In the genomic region with DNA sequence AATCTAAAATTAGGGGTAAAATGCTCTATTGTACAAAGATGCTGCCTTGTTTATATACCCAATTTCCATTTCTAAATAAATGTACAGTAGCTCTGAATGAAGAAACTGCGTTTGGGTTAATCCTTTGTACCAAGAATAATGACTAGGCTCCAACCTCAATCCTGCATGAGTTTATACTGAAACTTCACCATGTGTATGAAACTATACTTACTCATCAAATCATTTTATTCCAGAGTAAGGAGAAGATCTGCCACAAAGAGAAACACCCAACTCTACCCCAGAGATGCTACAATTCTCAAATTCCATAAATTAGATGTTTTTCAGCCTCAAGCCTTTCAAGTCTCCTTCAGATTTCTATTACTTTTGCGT, we compare ENCODE assay signal across 1 cellular context.
TF ChIP-seq lines count a peak whose summit lies in the region.

No MANE protein-coding gene starts in this region.

TF ChIP-seq in GM23338, 12 proteins besides CTCF, POLR2A, EP300 and RAD21:
- TF ChIP-seq JUNB (IDR thresholded peaks at IDR 0.05; ENCODE audit: unreplicated experiment) (no peak), POLR2AphosphoS5 (IDR thresholded peaks at IDR 0.05; ENCODE audit: low read depth) (no peak), STAT1 (IDR thresholded peaks at IDR 0.05; ENCODE audit: unreplicated experiment) (no peak), ZNF331 (CRISPR knock-in tag; IDR thresholded peaks at IDR 0.05; ENCODE audit: low read depth) (no peak), EZH2 (IDR thresholded peaks at IDR 0.05; ENCODE audit: low read depth, unreplicated experiment) (no peak), CREB1 (CRISPR knock-in tag; IDR thresholded peaks at IDR 0.05; ENCODE audit: low read depth) (no peak), EZH2phosphoT487 (IDR thresholded peaks at IDR 0.05; ENCODE audit: unreplicated experiment) (no peak), NANOG (IDR thresholded peaks at IDR 0.05; ENCODE audit: borderline replicate concordance) (no peak), ZNF114 (CRISPR knock-in tag; IDR thresholded peaks at IDR 0.05) (no peak)
- TF ChIP-seq, protein P1, sequence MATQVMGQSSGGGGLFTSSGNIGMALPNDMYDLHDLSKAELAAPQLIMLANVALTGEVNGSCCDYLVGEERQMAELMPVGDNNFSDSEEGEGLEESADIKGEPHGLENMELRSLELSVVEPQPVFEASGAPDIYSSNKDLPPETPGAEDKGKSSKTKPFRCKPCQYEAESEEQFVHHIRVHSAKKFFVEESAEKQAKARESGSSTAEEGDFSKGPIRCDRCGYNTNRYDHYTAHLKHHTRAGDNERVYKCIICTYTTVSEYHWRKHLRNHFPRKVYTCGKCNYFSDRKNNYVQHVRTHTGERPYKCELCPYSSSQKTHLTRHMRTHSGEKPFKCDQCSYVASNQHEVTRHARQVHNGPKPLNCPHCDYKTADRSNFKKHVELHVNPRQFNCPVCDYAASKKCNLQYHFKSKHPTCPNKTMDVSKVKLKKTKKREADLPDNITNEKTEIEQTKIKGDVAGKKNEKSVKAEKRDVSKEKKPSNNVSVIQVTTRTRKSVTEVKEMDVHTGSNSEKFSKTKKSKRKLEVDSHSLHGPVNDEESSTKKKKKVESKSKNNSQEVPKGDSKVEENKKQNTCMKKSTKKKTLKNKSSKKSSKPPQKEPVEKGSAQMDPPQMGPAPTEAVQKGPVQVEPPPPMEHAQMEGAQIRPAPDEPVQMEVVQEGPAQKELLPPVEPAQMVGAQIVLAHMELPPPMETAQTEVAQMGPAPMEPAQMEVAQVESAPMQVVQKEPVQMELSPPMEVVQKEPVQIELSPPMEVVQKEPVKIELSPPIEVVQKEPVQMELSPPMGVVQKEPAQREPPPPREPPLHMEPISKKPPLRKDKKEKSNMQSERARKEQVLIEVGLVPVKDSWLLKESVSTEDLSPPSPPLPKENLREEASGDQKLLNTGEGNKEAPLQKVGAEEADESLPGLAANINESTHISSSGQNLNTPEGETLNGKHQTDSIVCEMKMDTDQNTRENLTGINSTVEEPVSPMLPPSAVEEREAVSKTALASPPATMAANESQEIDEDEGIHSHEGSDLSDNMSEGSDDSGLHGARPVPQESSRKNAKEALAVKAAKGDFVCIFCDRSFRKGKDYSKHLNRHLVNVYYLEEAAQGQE (IDR thresholded peaks at IDR 0.05; ENCODE audit: unreplicated experiment) = no peak
- TF ChIP-seq, protein P2, sequence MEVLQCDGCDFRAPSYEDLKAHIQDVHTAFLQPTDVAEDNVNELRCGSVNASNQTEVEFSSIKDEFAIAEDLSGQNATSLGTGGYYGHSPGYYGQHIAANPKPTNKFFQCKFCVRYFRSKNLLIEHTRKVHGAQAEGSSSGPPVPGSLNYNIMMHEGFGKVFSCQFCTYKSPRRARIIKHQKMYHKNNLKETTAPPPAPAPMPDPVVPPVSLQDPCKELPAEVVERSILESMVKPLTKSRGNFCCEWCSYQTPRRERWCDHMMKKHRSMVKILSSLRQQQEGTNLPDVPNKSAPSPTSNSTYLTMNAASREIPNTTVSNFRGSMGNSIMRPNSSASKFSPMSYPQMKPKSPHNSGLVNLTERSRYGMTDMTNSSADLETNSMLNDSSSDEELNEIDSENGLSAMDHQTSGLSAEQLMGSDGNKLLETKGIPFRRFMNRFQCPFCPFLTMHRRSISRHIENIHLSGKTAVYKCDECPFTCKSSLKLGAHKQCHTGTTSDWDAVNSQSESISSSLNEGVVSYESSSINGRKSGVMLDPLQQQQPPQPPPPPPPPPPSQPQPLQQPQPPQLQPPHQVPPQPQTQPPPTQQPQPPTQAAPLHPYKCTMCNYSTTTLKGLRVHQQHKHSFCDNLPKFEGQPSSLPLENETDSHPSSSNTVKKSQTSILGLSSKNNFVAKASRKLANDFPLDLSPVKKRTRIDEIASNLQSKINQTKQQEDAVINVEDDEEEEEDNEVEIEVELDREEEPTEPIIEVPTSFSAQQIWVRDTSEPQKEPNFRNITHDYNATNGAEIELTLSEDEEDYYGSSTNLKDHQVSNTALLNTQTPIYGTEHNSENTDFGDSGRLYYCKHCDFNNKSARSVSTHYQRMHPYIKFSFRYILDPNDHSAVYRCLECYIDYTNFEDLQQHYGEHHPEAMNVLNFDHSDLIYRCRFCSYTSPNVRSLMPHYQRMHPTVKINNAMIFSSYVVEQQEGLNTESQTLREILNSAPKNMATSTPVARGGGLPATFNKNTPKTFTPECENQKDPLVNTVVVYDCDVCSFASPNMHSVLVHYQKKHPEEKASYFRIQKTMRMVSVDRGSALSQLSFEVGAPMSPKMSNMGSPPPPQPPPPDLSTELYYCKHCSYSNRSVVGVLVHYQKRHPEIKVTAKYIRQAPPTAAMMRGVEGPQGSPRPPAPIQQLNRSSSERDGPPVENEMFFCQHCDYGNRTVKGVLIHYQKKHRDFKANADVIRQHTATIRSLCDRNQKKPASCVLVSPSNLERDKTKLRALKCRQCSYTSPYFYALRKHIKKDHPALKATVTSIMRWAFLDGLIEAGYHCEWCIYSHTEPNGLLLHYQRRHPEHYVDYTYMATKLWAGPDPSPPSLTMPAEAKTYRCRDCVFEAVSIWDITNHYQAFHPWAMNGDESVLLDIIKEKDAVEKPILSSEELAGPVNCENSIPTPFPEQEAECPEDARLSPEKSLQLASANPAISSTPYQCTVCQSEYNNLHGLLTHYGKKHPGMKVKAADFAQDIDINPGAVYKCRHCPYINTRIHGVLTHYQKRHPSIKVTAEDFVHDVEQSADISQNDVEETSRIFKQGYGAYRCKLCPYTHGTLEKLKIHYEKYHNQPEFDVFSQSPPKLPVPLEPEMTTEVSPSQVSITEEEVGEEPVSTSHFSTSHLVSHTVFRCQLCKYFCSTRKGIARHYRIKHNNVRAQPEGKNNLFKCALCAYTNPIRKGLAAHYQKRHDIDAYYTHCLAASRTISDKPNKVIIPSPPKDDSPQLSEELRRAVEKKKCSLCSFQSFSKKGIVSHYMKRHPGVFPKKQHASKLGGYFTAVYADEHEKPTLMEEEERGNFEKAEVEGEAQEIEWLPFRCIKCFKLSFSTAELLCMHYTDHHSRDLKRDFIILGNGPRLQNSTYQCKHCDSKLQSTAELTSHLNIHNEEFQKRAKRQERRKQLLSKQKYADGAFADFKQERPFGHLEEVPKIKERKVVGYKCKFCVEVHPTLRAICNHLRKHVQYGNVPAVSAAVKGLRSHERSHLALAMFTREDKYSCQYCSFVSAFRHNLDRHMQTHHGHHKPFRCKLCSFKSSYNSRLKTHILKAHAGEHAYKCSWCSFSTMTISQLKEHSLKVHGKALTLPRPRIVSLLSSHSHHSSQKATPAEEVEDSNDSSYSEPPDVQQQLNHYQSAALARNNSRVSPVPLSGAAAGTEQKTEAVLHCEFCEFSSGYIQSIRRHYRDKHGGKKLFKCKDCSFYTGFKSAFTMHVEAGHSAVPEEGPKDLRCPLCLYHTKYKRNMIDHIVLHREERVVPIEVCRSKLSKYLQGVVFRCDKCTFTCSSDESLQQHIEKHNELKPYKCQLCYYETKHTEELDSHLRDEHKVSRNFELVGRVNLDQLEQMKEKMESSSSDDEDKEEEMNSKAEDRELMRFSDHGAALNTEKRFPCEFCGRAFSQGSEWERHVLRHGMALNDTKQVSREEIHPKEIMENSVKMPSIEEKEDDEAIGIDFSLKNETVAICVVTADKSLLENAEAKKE (CRISPR knock-in tag; IDR thresholded peaks at IDR 0.05) = no peak
- TF ChIP-seq, protein P3, sequence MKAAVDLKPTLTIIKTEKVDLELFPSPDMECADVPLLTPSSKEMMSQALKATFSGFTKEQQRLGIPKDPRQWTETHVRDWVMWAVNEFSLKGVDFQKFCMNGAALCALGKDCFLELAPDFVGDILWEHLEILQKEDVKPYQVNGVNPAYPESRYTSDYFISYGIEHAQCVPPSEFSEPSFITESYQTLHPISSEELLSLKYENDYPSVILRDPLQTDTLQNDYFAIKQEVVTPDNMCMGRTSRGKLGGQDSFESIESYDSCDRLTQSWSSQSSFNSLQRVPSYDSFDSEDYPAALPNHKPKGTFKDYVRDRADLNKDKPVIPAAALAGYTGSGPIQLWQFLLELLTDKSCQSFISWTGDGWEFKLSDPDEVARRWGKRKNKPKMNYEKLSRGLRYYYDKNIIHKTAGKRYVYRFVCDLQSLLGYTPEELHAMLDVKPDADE (IDR thresholded peaks at IDR 0.05) = no peak
